Comparison of ENCODE assay signal across 9 cellular contexts in the genomic region with DNA sequence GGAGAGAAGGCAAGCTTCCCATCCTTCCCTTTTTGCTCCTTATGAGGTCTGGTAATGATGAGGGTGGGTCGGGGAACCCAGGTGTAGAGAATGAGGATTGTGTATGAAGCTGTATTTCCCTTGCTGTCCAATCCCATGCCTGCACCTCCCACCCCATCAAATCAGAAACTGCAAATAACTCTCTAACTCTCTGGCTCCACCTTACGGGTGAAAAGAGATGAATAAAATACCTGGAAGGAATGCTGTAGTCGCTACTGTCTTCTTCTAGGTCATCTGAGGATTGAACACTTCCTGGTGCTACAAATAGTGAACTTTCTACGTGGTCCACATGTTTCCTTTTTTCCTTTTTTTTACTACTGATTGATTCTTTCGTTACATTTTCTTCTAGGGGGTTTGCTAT. TPM values are rescaled to one million over a fixed set of nuclear protein-coding genes. Genes with fewer than 3 reads are reported as not detected.
DNase-seq lines count a peak whose midpoint lies in the region; ATAC-seq and TF ChIP-seq lines count a peak whose summit lies in the region.
"Had no signal": no experiment of that assay in that cellular context is flagged by ENCODE, and none has a peak within 500 bp of the region (broad histone marks: within the 10 kb centered on the region; RNA-seq: fewer than 3 reads in every experiment).

No MANE protein-coding gene starts in this region.

- peak; percentile 78 for ATAC-seq in activated CD4-positive, alpha-beta T cell treated with anti-CD3 and anti-CD28 coated beads for 36 hours
- ATAC-seq in HG02981 (IDR thresholded peaks at IDR 0.05; ENCODE audit: unreplicated experiment): no peak

- H3K9me3 ChIP-seq in colonic mucosa: no peaks in the 10 kb centered on the region
- H3K9me3 ChIP-seq in smooth muscle cell (replicated peaks; ENCODE audit: low read depth): no peaks in the 10 kb centered on the region

- no peaks in the 10 kb centered on the region for H3K36me3 Mint-ChIP-seq in activated CD4-positive, alpha-beta T cell treated with anti-CD3 and anti-CD28 coated beads for 36 hours (ENCODE audit: low read depth)

- no peaks in the 10 kb centered on the region for H3F3A ChIP-seq in smooth muscle cell (ENCODE audit: low read depth)

- CTCF ChIA-PET in activated CD4-positive, alpha-beta T cell treated with anti-CD3 and anti-CD28 coated beads for 36 hours (lab: Charles Lee): interaction anchor here (0.5 to 1.9 kb wide), 12 partner anchors 9 to 293 kb away, joined by 3 to 7 read pairs (median 4); no protein-coding TSS in a partner anchor

- no peak overlapping the region for H3K4me3 ChIP-seq in colonic mucosa
- H3K4me3 ChIP-seq in smooth muscle cell: no peak overlapping the region

- peaks cover 2% of the 10 kb centered on the region for H3K4me1 Mint-ChIP-seq in activated CD4-positive, alpha-beta T cell treated with anti-CD3 and anti-CD28 coated beads for 36 hours

- H3K27ac ChIP-seq in colonic mucosa (no peak overlapping the region), smooth muscle cell (ENCODE audit: low read depth) (no peak overlapping the region), substantia nigra (ENCODE audit: low read depth, low read length, poor library complexity, severe bottlenecking) (no peak overlapping the region)

- H3K27ac Mint-ChIP-seq in activated CD4-positive, alpha-beta T cell treated with anti-CD3 and anti-CD28 coated beads for 36 hours: no peak overlapping the region
- H3K27ac Mint-ChIP-seq: stimulated activated naive CD8-positive, alpha-beta T cell treated with anti-CD3 and anti-CD28 coated beads, Interleukin-15, Interleukin-2, amounts not matched to agents 100 ng/mL and 50 ng/mL, for 24 hours had no signal

- no peaks in the 10 kb centered on the region for H4K20me1 ChIP-seq in smooth muscle cell (ENCODE audit: low read depth)

- POLR2A ChIA-PET in activated CD4-positive, alpha-beta T cell treated with anti-CD3 and anti-CD28 coated beads for 36 hours (lab: Charles Lee): interaction anchor here (0.5 to 0.7 kb wide), 2 partner anchors 40 to 116 kb away, joined by 3 to 4 read pairs; no protein-coding TSS in a partner anchor

- H3K4me1 ChIP-seq in colonic mucosa (no peaks in the 10 kb centered on the region), smooth muscle cell (ENCODE audit: low read depth) (no peaks in the 10 kb centered on the region)

- 81% methylated on average over 5 of the region's 5 CpGs for WGBS in smooth muscle cell (ENCODE audit: low lambda C conversion rate)

- DNase-seq in activated CD4-positive, alpha-beta T cell treated with anti-CD3 and anti-CD28 coated beads for 36 hours: peak; percentile 14
- DNase-seq in activated CD4-positive, alpha-beta T cell treated with anti-CD3 and anti-CD28 coated beads for 48 hours: no peak
- DNase-seq in LoVo (ENCODE audit: low spot score) (peak; percentile 4), colonic mucosa (no peak), smooth muscle cell (lab: John Stamatoyannopoulos, UW; ENCODE audit: unreplicated experiment) (no peak), substantia nigra (lab: John Stamatoyannopoulos, UW) (no peak)
- DNase-seq in activated T-cell treated with anti-CD3 and anti-CD28 coated beads, Interleukin-2, amount 50 U/mL, for 1 hour: no peak

- H3K9ac ChIP-seq in colonic mucosa (ENCODE audit: low read depth in 2 of 2, low read length in 2 of 2) (no peak overlapping the region), smooth muscle cell (ENCODE audit: low read depth) (no peak overlapping the region)

- no peak overlapping the region for H3K4me2 ChIP-seq in smooth muscle cell

- H3K4me3 Mint-ChIP-seq in activated CD4-positive, alpha-beta T cell treated with anti-CD3 and anti-CD28 coated beads for 36 hours: no peak overlapping the region
- H3K4me3 Mint-ChIP-seq: stimulated activated naive CD8-positive, alpha-beta T cell treated with anti-CD3 and anti-CD28 coated beads, Interleukin-15, Interleukin-2, amounts not matched to agents 100 ng/mL and 50 ng/mL, for 24 hours had no signal

- TF ChIP-seq CTCF in colonic mucosa (IDR thresholded peaks at IDR 0.05): peak; percentile 31
- peak; percentile 16 for TF ChIP-seq CTCF in smooth muscle cell (IDR thresholded peaks at IDR 0.05; ENCODE audit: borderline replicate concordance, insufficient read depth, poor library complexity, severe bottlenecking)

- H3K9me3 Mint-ChIP-seq in activated CD4-positive, alpha-beta T cell treated with anti-CD3 and anti-CD28 coated beads for 36 hours (ENCODE audit: low read depth): no peaks in the 10 kb centered on the region
- H3K9me3 Mint-ChIP-seq: stimulated activated naive CD8-positive, alpha-beta T cell treated with anti-CD3 and anti-CD28 coated beads, Interleukin-15, Interleukin-2, amounts not matched to agents 100 ng/mL and 50 ng/mL, for 24 hours had no signal

- intact Hi-C loops in activated CD4-positive, alpha-beta T cell treated with anti-CD3 and anti-CD28 coated beads for 36 hours (cut with DNase I, micrococcal nuclease): loop anchor here (1.0 to 10.0 kb wide), 3 partner anchors 478 to 507 kb away; no protein-coding TSS in a partner anchor
- intact Hi-C loops in colonic mucosa (cut with DNase I): loop anchor here (10.0 kb wide), 1 partner anchor 91 kb away; no protein-coding TSS in a partner anchor

- H3K27me3 ChIP-seq in colonic mucosa: no peaks in the 10 kb centered on the region
- peaks cover 4% of the 10 kb centered on the region for H3K27me3 ChIP-seq in smooth muscle cell (ENCODE audit: low read depth)

- H3K27me3 Mint-ChIP-seq in activated CD4-positive, alpha-beta T cell treated with anti-CD3 and anti-CD28 coated beads for 36 hours: peaks cover 2% of the 10 kb centered on the region
- H3K27me3 Mint-ChIP-seq: stimulated activated naive CD8-positive, alpha-beta T cell treated with anti-CD3 and anti-CD28 coated beads, Interleukin-15, Interleukin-2, amounts not matched to agents 100 ng/mL and 50 ng/mL, for 24 hours had no signal

- no peak overlapping the region for H2AFZ ChIP-seq in smooth muscle cell (ENCODE audit: low read depth)

- no peaks in the 10 kb centered on the region for H3K36me3 ChIP-seq in colonic mucosa
- H3K36me3 ChIP-seq in smooth muscle cell (ENCODE audit: low read depth): no peaks in the 10 kb centered on the region

- H3K79me2 ChIP-seq in smooth muscle cell (ENCODE audit: low read depth): no peaks in the 10 kb centered on the region

RNA-seq across cellular contexts. Expression of a gene that starts 38.9 kb away (rescaled TPM):
- 10 to 100 TPM; 41.6 to 61.1 TPM for total RNA-seq in activated CD4-positive, alpha-beta T cell treated with anti-CD3 and anti-CD28 coated beads for 36 hours
- 10 to 100 TPM; 49.3 to 53.7 TPM for total RNA-seq in colonic mucosa
- total RNA-seq in smooth muscle cell: 67.5 and 86.2 TPM in 2 replicates
- 13.5 and 17.3 TPM in 2 replicates for polyA plus RNA-seq in smooth muscle cell

Comparison
In these comparisons a context has a peak if more than half of its experiments do, and no peak if none do; other contexts are left out.
1. DNase-seq: peak in activated CD4-positive, alpha-beta T cell treated with anti-CD3 and anti-CD28 coated beads for 36 hours (single experiment) and LoVo (single experiment); none in activated CD4-positive, alpha-beta T cell treated with anti-CD3 and anti-CD28 coated beads for 48 hours (single experiment), colonic mucosa (single experiment), smooth muscle cell (single experiment), substantia nigra (0 of 49) and activated T-cell treated with anti-CD3 and anti-CD28 coated beads, Interleukin-2, amount 50 U/mL, for 1 hour (single experiment).